Comparison of ENCODE assay signal across 10 cellular contexts in genomic region chr4:74659576-74660411, GRCh38.
DNase-seq lines count a peak whose midpoint lies in the region; ATAC-seq, FAIRE-seq and TF ChIP-seq lines count a peak whose summit lies in the region.
"Had no signal": no experiment of that assay in that cellular context is flagged by ENCODE, and none has a peak within 500 bp of the region (broad histone marks: within the 10 kb centered on the region; RNA-seq: fewer than 3 reads in every experiment).

No MANE protein-coding gene starts in this region.

- peak; percentile 72 to 77 for DNase-seq in Caco-2
- DNase-seq in NCI-H226 = peak; percentile 90
- DNase-seq in mucosa of gallbladder (ENCODE audit: low spot score) = peak; percentile 70
- no peak for DNase-seq in NCI-H2196 (lab: John Stamatoyannopoulos, UW; ENCODE audit: unreplicated experiment)
- no peak for DNase-seq in NCI-H1105 (lab: John Stamatoyannopoulos, UW)
- DNase-seq: NCI-H2029 treated with DMSO at 0.1 percent for 48 hours had no signal

- TSS peak; percentile 60 for BruUV-seq in Caco-2 (replicated peaks; lab: Mats Ljungman, UMichigan)

- ATAC-seq in HG03025 (IDR thresholded peaks at IDR 0.05; ENCODE audit: low FRiP score, unreplicated experiment) (no peak), HG02870 (IDR thresholded peaks at IDR 0.05; ENCODE audit: unreplicated experiment) (no peak)

- H3K4me1 ChIP-seq in Caco-2 = peaks cover 97% of the 10 kb centered on the region
- H3K4me1 ChIP-seq: ascending aorta had no signal

- H3K27me3 ChIP-seq in Caco-2 (replicated peaks; ENCODE audit: control insufficient read depth, insufficient read depth, low read length) = no peaks in the 10 kb centered on the region
- H3K27me3 ChIP-seq: ascending aorta had no signal

- peaks cover 72% of the 10 kb centered on the region for H3K4me1 Mint-ChIP-seq in Caco-2 (ENCODE audit: low read depth, unreplicated experiment)

- H3K27me3 Mint-ChIP-seq in Caco-2 (ENCODE audit: insufficient read depth, unreplicated experiment) = no peaks in the 10 kb centered on the region

- POLR2A ChIA-PET in Caco-2 (lab: Charles Lee) = no interaction called here

- FAIRE-seq in colon (lab: Jason Lieb, UNC) = peak; percentile 82

- H3K9me3 ChIP-seq in Caco-2 = no peaks in the 10 kb centered on the region; the same call in 1 of the 2 replicates
- H3K9me3 ChIP-seq: ascending aorta had no signal

- no peak overlapping the region for H3K4me3 ChIP-seq in Caco-2 (ENCODE audit: low read depth, low read length)
- H3K4me3 ChIP-seq: ascending aorta had no signal

- H3K36me3 Mint-ChIP-seq in Caco-2 (ENCODE audit: insufficient read depth, unreplicated experiment) = peaks cover 14% of the 10 kb centered on the region

- no peaks in the 10 kb centered on the region for H3K36me3 ChIP-seq in Caco-2 (ENCODE audit: control insufficient read depth, insufficient read depth, low read length)
- H3K36me3 ChIP-seq: ascending aorta had no signal

- CTCF ChIA-PET in Caco-2 (lab: Charles Lee) = no interaction called here

- peak overlapping the region; percentile 61 for H3K4me3 Mint-ChIP-seq in Caco-2 (ENCODE audit: unreplicated experiment)

- H3K9me3 Mint-ChIP-seq in Caco-2 (ENCODE audit: unreplicated experiment) = no peaks in the 10 kb centered on the region

- peak overlapping the region; percentile 87 for H3K27ac Mint-ChIP-seq in Caco-2 (ENCODE audit: unreplicated experiment)

- TF ChIP-seq CTCF in Caco-2 (IDR thresholded peaks at IDR 0.05; ENCODE audit: insufficient read depth in 1 of 2, low read depth in 1 of 2, low read length in 1 of 2, severe bottlenecking in 1 of 2, unreplicated experiment in 1 of 2) = no peak

- intact Hi-C loops in Caco-2 (cut with micrococcal nuclease; ENCODE audit: unreplicated experiment) = loop anchor here (1.0 to 10.0 kb wide), 2 partner anchors 9 to 185 kb away; no protein-coding TSS in a partner anchor

Comparison
In these comparisons a context has a peak if more than half of its experiments do, and no peak if none do; other contexts are left out.
1. DNase-seq: peak in Caco-2 (2 of 2), NCI-H226 (single experiment) and mucosa of gallbladder (single experiment); none in NCI-H2196 (single experiment) and NCI-H1105 (single experiment).